Comparison of ENCODE assay signal across 11 cellular contexts in genomic region chr7:151243045-151243349, GRCh38. TPM values are rescaled to one million over a fixed set of nuclear protein-coding genes. Genes with fewer than 3 reads are reported as not detected.
DNase-seq lines count a peak whose midpoint lies in the region; ATAC-seq and TF ChIP-seq lines count a peak whose summit lies in the region.
"Had no signal": no experiment of that assay in that cellular context is flagged by ENCODE, and none has a peak within 500 bp of the region (broad histone marks: within the 10 kb centered on the region; RNA-seq: fewer than 3 reads in every experiment).

No MANE protein-coding gene starts in this region.

- TF ChIP-seq CTCF in activated B cell treated with CpG ODN at 0.5 μM for 24 hours (IDR thresholded peaks at IDR 0.05): no peak
- no peak for TF ChIP-seq CTCF in gastroesophageal sphincter (IDR thresholded peaks at IDR 0.05)
- TF ChIP-seq CTCF in GM20000 (IDR thresholded peaks at IDR 0.05; ENCODE audit: extremely low read depth, missing control alignments): no peak

- CTCF ChIA-PET in activated B cell treated with CpG ODN at 0.5 μM for 24 hours (lab: Charles Lee): interaction anchor here (0.9 to 1.5 kb wide), 4 partner anchors 12 to 119 kb away, joined by 3 to 4 read pairs (median 4); partner anchors contain the start of gene ABCF2

- peak; percentile 63 for DNase-seq in DMS53 (lab: John Stamatoyannopoulos, UW)
- no peak for DNase-seq in activated B cell treated with CpG ODN at 0.5 μM for 24 hours
- no peak for DNase-seq in H7
- no peak for DNase-seq in GM20000 (ENCODE audit: low spot score)

- no peak overlapping the region for H3K27ac Mint-ChIP-seq in activated B cell treated with CpG ODN at 0.5 μM for 24 hours

- H3K4me1 ChIP-seq in BLaER1 (peaks cover 45% of the 10 kb centered on the region), gastroesophageal sphincter (peaks cover 0 to 55% (median 32%) of the 10 kb centered on the region in 3 donors)

- no peak for TF ChIP-seq EP300 in gastroesophageal sphincter (IDR thresholded peaks at IDR 0.05)

- H3K27me3 ChIP-seq in BLaER1 (peaks cover 44% of the 10 kb centered on the region), gastroesophageal sphincter (peaks cover 12% of the 10 kb centered on the region), H7 (ENCODE audit: control insufficient read depth, insufficient read depth, low read length) (peaks cover 32% of the 10 kb centered on the region)

- peaks cover 15% of the 10 kb centered on the region for H3K27me3 Mint-ChIP-seq in activated B cell treated with CpG ODN at 0.5 μM for 24 hours

- H3K4me1 Mint-ChIP-seq in activated B cell treated with CpG ODN at 0.5 μM for 24 hours: peaks cover 44% of the 10 kb centered on the region

- H3K4me3 Mint-ChIP-seq in activated B cell treated with CpG ODN at 0.5 μM for 24 hours: peak overlapping the region; percentile 69

- H3K4me3 ChIP-seq in BLaER1 (peak overlapping the region; percentile 30; the same call in 1 of the 2 replicates), gastroesophageal sphincter (peak overlapping the region in 1 of 2 donors; percentile 29), H7 (ENCODE audit: insufficient read depth, low read depth, low read length) (no peak overlapping the region)

- H3K9ac ChIP-seq in BLaER1: no peak overlapping the region

- POLR2A ChIA-PET in activated B cell treated with CpG ODN at 0.5 μM for 24 hours (lab: Charles Lee): interaction anchor here (0.5 to 2.6 kb wide), 3 partner anchors 10 to 1706 kb away, joined by 3 to 23 read pairs (median 9); partner anchors contain the start of genes ABCF2 and CHPF2

- no peak for TF ChIP-seq POLR2A in gastroesophageal sphincter (IDR thresholded peaks at IDR 0.05)

- H3K36me3 ChIP-seq in BLaER1 (peaks cover 25% of the 10 kb centered on the region), gastroesophageal sphincter (peaks cover 0 to 47% of the 10 kb centered on the region in 2 donors), H7 (replicated peaks; ENCODE audit: control insufficient read depth, insufficient read depth, low read length) (peaks cover under 1% of the 10 kb centered on the region)

- no peaks in the 10 kb centered on the region for H3K9me3 Mint-ChIP-seq in activated B cell treated with CpG ODN at 0.5 μM for 24 hours

- H3K36me3 Mint-ChIP-seq in activated B cell treated with CpG ODN at 0.5 μM for 24 hours (ENCODE audit: low read depth): peaks cover 11% of the 10 kb centered on the region

- intact Hi-C loops in activated B cell treated with CpG ODN at 0.5 μM for 24 hours (cut with micrococcal nuclease): no loop called here

- H3K27ac ChIP-seq in BLaER1 (no peak overlapping the region), gastroesophageal sphincter (peak overlapping the region in 3 of 4 donors; percentile 12 to 41 (median 19))

- peak overlapping the region; percentile 87 for H3K4me2 ChIP-seq in BLaER1

- peaks cover 57% of the 10 kb centered on the region for H4K20me1 ChIP-seq in BLaER1

- ATAC-seq in activated B cell treated with CpG ODN at 0.5 μM for 24 hours (ENCODE audit: low read depth) (no peak), gastroesophageal sphincter (no peak), GM21367 (IDR thresholded peaks at IDR 0.05; ENCODE audit: unreplicated experiment) (no peak), GM18519 (IDR thresholded peaks at IDR 0.05; ENCODE audit: low FRiP score, unreplicated experiment) (no peak)
- ATAC-seq: esophagus mucosa had no signal

- H3K9me3 ChIP-seq in BLaER1 (no peaks in the 10 kb centered on the region), gastroesophageal sphincter (no peaks in the 10 kb centered on the region)

- 41% methylated on average over 2 of the region's 2 CpGs; no CpG with 5 or more reads in 1 of the 2 donors for WGBS in gastroesophageal sphincter (ENCODE audit: low coverage in 1 of 2), 2 donors

RNA-seq across cellular contexts. Expression of gene SMARCD3, which starts 5.5 kb away (rescaled TPM):
- total RNA-seq in activated B cell treated with CpG ODN at 0.5 μM for 24 hours (not detected in 2 replicates), gastroesophageal sphincter (10 to 100 TPM; 23.6 to 45.1 (median 39.8) TPM)
- 7.2 and 23.6 TPM in 2 replicates for total RNA-seq in H7 (2014; rRNA removed; shearing (Covaris generic))

RNA-seq across cellular contexts. Expression of gene CHPF2, which starts 10.7 kb away (rescaled TPM):
- total RNA-seq in activated B cell treated with CpG ODN at 0.5 μM for 24 hours (32.4 and 41.2 TPM in 2 replicates), gastroesophageal sphincter (10 to 100 TPM; 18.0 to 38.1 (median 25.7) TPM)
- 24.7 and 25.0 TPM in 2 replicates for total RNA-seq in H7 (2014; rRNA removed; shearing (Covaris generic))

RNA-seq across cellular contexts. Expression of gene ABCF2, which starts 16.0 kb away (rescaled TPM):
- 47.3 and 52.4 TPM in 2 replicates for total RNA-seq in activated B cell treated with CpG ODN at 0.5 μM for 24 hours
- total RNA-seq in gastroesophageal sphincter: 10 to 100 TPM; 30.5 to 43.1 (median 36.5) TPM
- total RNA-seq in H7 (2014; rRNA removed; shearing (Covaris generic)): 47.3 and 48.5 TPM in 2 replicates

RNA-seq across cellular contexts. Expression of gene H2BK1, which starts 32.7 kb away (rescaled TPM):
- total RNA-seq in activated B cell treated with CpG ODN at 0.5 μM for 24 hours (0.76 and 1.8 TPM in 2 replicates), gastroesophageal sphincter (not detected)
- total RNA-seq in H7 (2014; rRNA removed; shearing (Covaris generic)): 0.74 TPM in 1 of 2 replicates, not detected in the other
- total RNA-seq: bronchial epithelial cell, esophagus mucosa, lung microvascular endothelial cell had no signal

RNA-seq across cellular contexts. Expression of gene ASB10, which starts 55.9 kb away (rescaled TPM):
- not detected in 2 replicates for total RNA-seq in activated B cell treated with CpG ODN at 0.5 μM for 24 hours
- total RNA-seq in gastroesophageal sphincter: not detected
- total RNA-seq in H7 (2014; rRNA removed; shearing (Covaris generic)): not detected in 2 replicates
- total RNA-seq: bronchial epithelial cell, esophagus mucosa, lung microvascular endothelial cell had no signal
